In genomic region chr7:87003872-87004798, GRCh38 we compare ENCODE assay signal across 9 cellular contexts. TPM values are rescaled to one million over a fixed set of nuclear protein-coding genes. Genes with fewer than 3 reads are reported as not detected.
DNase-seq lines count a peak whose midpoint lies in the region; ATAC-seq and TF ChIP-seq lines count a peak whose summit lies in the region.
"Had no signal": no experiment of that assay in that cellular context is flagged by ENCODE, and none has a peak within 500 bp of the region (broad histone marks: within the 10 kb centered on the region; RNA-seq: fewer than 3 reads in every experiment).

No MANE protein-coding gene starts in this region.

- no peaks in the 10 kb centered on the region for H3K9me3 Mint-ChIP-seq in central memory CD8-positive, alpha-beta T cell
- H3K9me3 Mint-ChIP-seq in neural crest cell (no peaks in the 10 kb centered on the region), Calu3 (ENCODE audit: low read depth, unreplicated experiment) (no peaks in the 10 kb centered on the region)

- peak in 2 of 3 experiments; percentile 69 to 88 for DNase-seq in NCI-H1417 (lab: John Stamatoyannopoulos, UW)
- no peak for DNase-seq in central memory CD8-positive, alpha-beta T cell (ENCODE audit: low spot score in 2 of 2)
- peak; percentile 16 for DNase-seq in neural crest cell (ENCODE audit: low read depth, low spot score)
- DNase-seq in Calu3, result no peak
- DNase-seq in HCEC 1CT, result no peak
- DNase-seq: DND-41 had no signal

- peaks cover 12% of the 10 kb centered on the region for H3K4me1 Mint-ChIP-seq in central memory CD8-positive, alpha-beta T cell
- H3K4me1 Mint-ChIP-seq in neural crest cell, result peaks cover 41% of the 10 kb centered on the region
- H3K4me1 Mint-ChIP-seq in Calu3 (ENCODE audit: low read depth, unreplicated experiment), result no peaks in the 10 kb centered on the region

- CTCF ChIA-PET in Calu3 (lab: Charles Lee), result no interaction called here

- TF ChIP-seq CTCF in neural crest cell (conservative IDR thresholded peaks at IDR 0.05), result no peak
- TF ChIP-seq CTCF in Calu3 (IDR thresholded peaks at IDR 0.05; ENCODE audit: unreplicated experiment), result no peak

- intact Hi-C loops in Calu3 (cut with micrococcal nuclease; ENCODE audit: unreplicated experiment), result no loop called here

- BruUV-seq in Calu3 (replicated peaks; lab: Mats Ljungman, UMichigan), result no TSS peak

- no peak overlapping the region for H3K27ac Mint-ChIP-seq in central memory CD8-positive, alpha-beta T cell (ENCODE audit: low read depth)
- H3K27ac Mint-ChIP-seq in neural crest cell (ENCODE audit: unreplicated experiment) (peak overlapping the region; percentile 40), Calu3 (ENCODE audit: unreplicated experiment) (no peak overlapping the region)

- peaks cover 6% of the 10 kb centered on the region for H3K27me3 Mint-ChIP-seq in central memory CD8-positive, alpha-beta T cell
- no peaks in the 10 kb centered on the region for H3K27me3 Mint-ChIP-seq in neural crest cell (ENCODE audit: low read depth)
- no peaks in the 10 kb centered on the region for H3K27me3 Mint-ChIP-seq in Calu3 (ENCODE audit: unreplicated experiment)

- peaks cover 1% of the 10 kb centered on the region for H3K36me3 Mint-ChIP-seq in central memory CD8-positive, alpha-beta T cell (ENCODE audit: insufficient read depth)
- H3K36me3 Mint-ChIP-seq in neural crest cell (ENCODE audit: low read depth), result no peaks in the 10 kb centered on the region
- H3K36me3 Mint-ChIP-seq in Calu3 (ENCODE audit: insufficient read depth, unreplicated experiment), result no peaks in the 10 kb centered on the region

- H3K4me3 Mint-ChIP-seq in central memory CD8-positive, alpha-beta T cell, result peak overlapping the region; percentile 6
- peak overlapping the region; percentile 9 for H3K4me3 Mint-ChIP-seq in neural crest cell
- H3K4me3 Mint-ChIP-seq in Calu3 (ENCODE audit: low read depth, unreplicated experiment), result no peak overlapping the region

- ATAC-seq in GM19395 (IDR thresholded peaks at IDR 0.05; ENCODE audit: unreplicated experiment) (peak; percentile 66), GM21717 (IDR thresholded peaks at IDR 0.05; ENCODE audit: unreplicated experiment) (no peak), GM19397 (IDR thresholded peaks at IDR 0.05; ENCODE audit: unreplicated experiment) (no peak)
- no peak for ATAC-seq in central memory CD8-positive, alpha-beta T cell (replicated peaks; ENCODE audit: extremely low read depth, poor library complexity, severe bottlenecking)

RNA-seq across cellular contexts. Expression of gene ELAPOR2, which starts 55.3 kb away (rescaled TPM):
- total RNA-seq in neural crest cell (42.2 and 44.4 TPM in 2 replicates), Calu3 (2022) (0.68 and 0.83 TPM in 2 replicates)

Comparison
In these comparisons a context has a peak if more than half of its experiments do, and no peak if none do; other contexts are left out.
1. DNase-seq: peak in NCI-H1417 (2 of 3) and neural crest cell (single experiment); none in central memory CD8-positive, alpha-beta T cell (0 of 2), Calu3 (single experiment) and HCEC 1CT (single experiment).
2. RNA of gene ELAPOR2, which starts 55.3 kb away (total RNA-seq): 42.2 to 44.4 TPM in neural crest cell; 0.68 to 0.83 TPM in Calu3; every median in the first group is over 10 times any median in the second.